In the genomic region with DNA sequence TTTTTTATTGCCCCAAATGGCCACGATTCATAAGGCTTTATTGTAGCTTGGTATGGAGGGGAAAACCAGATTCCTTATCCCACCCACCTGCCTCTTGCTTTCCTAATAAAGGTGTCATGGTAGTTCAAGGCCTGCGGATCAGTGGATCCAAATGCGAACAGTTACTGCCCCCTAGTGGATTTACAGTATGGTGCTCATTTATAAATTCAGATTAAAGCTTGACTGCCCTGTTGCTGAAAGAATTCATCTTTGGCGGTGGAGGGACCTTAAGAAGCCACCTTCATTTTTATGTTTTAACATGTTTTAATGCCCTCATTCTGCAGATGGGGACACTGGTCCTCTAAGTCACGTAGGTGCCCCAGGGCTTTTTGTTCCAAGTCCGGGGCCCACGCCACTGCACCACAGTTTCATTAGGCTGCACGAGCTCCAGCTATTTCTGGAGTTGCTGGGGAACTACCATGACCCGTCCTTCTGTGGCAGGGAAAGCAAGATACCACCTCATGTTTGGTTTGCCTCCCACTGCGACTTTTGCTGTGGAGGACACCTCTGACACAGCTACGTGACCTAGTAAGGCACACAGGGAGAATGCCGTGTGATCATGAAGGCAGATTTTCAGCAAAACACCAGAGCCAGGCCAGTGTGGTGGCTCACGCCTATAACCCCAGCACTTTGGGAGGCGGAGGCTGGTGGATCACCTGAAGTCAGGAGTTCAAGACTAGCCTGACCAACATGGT, we compare ENCODE assay signal across 1 cellular context.
A peak's percentile ranks its signal among the peaks of the same experiment; 100 is the strongest.
TF ChIP-seq lines count a peak whose summit lies in the region.

No MANE protein-coding gene starts in this region.

TF ChIP-seq in HepG2, 621 proteins besides CTCF, POLR2A, EP300 and RAD21 (continued from another document and continues in another):
- TF ChIP-seq, protein P1, sequence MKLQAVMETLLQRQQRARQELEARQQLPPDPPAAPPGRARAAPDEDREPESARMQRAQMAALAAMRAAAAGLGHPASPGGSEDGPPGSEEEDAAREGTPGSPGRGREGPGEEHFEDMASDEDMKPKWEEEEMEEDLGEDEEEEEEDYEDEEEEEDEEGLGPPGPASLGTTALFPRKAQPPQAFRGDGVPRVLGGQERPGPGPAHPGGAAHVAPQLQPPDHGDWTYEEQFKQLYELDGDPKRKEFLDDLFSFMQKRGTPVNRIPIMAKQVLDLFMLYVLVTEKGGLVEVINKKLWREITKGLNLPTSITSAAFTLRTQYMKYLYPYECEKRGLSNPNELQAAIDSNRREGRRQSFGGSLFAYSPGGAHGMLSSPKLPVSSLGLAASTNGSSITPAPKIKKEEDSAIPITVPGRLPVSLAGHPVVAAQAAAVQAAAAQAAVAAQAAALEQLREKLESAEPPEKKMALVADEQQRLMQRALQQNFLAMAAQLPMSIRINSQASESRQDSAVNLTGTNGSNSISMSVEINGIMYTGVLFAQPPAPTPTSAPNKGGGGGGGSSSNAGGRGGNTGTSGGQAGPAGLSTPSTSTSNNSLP (IDR thresholded peaks at IDR 0.05; ENCODE audit: low read depth, low read length): peak; percentile 82
- TF ChIP-seq, protein P2, sequence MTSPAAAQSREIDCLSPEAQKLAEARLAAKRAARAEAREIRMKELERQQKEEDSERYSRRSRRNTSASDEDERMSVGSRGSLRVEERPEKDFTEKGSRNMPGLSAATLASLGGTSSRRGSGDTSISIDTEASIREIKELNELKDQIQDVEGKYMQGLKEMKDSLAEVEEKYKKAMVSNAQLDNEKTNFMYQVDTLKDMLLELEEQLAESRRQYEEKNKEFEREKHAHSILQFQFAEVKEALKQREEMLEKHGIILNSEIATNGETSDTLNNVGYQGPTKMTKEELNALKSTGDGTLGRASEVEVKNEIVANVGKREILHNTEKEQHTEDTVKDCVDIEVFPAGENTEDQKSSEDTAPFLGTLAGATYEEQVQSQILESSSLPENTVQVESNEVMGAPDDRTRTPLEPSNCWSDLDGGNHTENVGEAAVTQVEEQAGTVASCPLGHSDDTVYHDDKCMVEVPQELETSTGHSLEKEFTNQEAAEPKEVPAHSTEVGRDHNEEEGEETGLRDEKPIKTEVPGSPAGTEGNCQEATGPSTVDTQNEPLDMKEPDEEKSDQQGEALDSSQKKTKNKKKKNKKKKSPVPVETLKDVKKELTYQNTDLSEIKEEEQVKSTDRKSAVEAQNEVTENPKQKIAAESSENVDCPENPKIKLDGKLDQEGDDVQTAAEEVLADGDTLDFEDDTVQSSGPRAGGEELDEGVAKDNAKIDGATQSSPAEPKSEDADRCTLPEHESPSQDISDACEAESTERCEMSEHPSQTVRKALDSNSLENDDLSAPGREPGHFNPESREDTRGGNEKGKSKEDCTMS (CRISPR knock-in tag; conservative IDR thresholded peaks at IDR 0.05): no peak
- no peak for TF ChIP-seq ZNF230 (CRISPR knock-in tag; IDR thresholded peaks at IDR 0.05)
- TF ChIP-seq ZNF317 (CRISPR knock-in tag; IDR thresholded peaks at IDR 0.05): no peak
- TF ChIP-seq, protein P3, sequence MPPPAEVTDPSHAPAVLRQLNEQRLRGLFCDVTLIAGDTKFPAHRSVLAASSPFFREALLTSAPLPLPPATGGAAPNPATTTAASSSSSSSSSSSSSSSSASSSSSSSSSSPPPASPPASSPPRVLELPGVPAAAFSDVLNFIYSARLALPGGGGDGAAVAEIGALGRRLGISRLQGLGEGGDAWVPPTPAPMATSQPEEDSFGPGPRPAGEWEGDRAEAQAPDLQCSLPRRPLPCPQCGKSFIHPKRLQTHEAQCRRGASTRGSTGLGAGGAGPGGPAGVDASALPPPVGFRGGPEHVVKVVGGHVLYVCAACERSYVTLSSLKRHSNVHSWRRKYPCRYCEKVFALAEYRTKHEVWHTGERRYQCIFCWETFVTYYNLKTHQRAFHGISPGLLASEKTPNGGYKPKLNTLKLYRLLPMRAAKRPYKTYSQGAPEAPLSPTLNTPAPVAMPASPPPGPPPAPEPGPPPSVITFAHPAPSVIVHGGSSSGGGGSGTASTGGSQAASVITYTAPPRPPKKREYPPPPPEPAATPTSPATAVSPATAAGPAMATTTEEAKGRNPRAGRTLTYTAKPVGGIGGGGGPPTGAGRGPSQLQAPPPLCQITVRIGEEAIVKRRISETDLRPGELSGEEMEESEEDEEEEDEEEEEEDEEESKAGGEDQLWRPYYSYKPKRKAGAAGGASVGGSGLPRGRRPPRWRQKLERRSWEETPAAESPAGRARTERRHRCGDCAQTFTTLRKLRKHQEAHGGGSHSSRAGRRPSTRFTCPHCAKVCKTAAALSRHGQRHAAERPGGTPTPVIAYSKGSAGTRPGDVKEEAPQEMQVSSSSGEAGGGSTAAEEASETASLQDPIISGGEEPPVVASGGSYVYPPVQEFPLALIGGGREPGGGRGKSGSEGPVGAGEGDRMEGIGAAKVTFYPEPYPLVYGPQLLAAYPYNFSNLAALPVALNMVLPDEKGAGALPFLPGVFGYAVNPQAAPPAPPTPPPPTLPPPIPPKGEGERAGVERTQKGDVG (CRISPR knock-in tag; IDR thresholded peaks at IDR 0.05; ENCODE audit: borderline replicate concordance): no peak
- no peak for TF ChIP-seq PHF20 (CRISPR knock-in tag; IDR thresholded peaks at IDR 0.05)
- no peak for TF ChIP-seq GABPA (IDR thresholded peaks at IDR 0.05; ENCODE audit: low read depth, low read length)
- TF ChIP-seq GABPA (CRISPR knock-in tag; IDR thresholded peaks at IDR 0.05; ENCODE audit: low read depth): no peak
- TF ChIP-seq ATF7-NPFF (CRISPR knock-in tag; IDR thresholded peaks at IDR 0.05; ENCODE audit: low read depth): no peak
- TF ChIP-seq, protein P4, sequence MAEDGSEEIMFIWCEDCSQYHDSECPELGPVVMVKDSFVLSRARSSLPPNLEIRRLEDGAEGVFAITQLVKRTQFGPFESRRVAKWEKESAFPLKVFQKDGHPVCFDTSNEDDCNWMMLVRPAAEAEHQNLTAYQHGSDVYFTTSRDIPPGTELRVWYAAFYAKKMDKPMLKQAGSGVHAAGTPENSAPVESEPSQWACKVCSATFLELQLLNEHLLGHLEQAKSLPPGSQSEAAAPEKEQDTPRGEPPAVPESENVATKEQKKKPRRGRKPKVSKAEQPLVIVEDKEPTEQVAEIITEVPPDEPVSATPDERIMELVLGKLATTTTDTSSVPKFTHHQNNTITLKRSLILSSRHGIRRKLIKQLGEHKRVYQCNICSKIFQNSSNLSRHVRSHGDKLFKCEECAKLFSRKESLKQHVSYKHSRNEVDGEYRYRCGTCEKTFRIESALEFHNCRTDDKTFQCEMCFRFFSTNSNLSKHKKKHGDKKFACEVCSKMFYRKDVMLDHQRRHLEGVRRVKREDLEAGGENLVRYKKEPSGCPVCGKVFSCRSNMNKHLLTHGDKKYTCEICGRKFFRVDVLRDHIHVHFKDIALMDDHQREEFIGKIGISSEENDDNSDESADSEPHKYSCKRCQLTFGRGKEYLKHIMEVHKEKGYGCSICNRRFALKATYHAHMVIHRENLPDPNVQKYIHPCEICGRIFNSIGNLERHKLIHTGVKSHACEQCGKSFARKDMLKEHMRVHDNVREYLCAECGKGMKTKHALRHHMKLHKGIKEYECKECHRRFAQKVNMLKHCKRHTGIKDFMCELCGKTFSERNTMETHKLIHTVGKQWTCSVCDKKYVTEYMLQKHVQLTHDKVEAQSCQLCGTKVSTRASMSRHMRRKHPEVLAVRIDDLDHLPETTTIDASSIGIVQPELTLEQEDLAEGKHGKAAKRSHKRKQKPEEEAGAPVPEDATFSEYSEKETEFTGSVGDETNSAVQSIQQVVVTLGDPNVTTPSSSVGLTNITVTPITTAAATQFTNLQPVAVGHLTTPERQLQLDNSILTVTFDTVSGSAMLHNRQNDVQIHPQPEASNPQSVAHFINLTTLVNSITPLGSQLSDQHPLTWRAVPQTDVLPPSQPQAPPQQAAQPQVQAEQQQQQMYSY (CRISPR knock-in tag; IDR thresholded peaks at IDR 0.05): no peak
- TF ChIP-seq ZFX (CRISPR knock-in tag; IDR thresholded peaks at IDR 0.05; ENCODE audit: low read depth): peak; percentile 35; the same call in 1 of the 2 replicates
- no peak for TF ChIP-seq CCDC6 (CRISPR knock-in tag; IDR thresholded peaks at IDR 0.05)
- no peak for TF ChIP-seq ZNF782 (CRISPR knock-in tag; IDR thresholded peaks at IDR 0.05; ENCODE audit: borderline replicate concordance)
- TF ChIP-seq SRY (CRISPR knock-in tag; IDR thresholded peaks at IDR 0.05): no peak
- TF ChIP-seq STAG1 (CRISPR knock-in tag; IDR thresholded peaks at IDR 0.05): peak; percentile 85
- TF ChIP-seq NBN (conservative IDR thresholded peaks at IDR 0.05): no peak
- TF ChIP-seq ZFP1 (CRISPR knock-in tag; IDR thresholded peaks at IDR 0.05): no peak
- no peak for TF ChIP-seq PHB2 (IDR thresholded peaks at IDR 0.05; ENCODE audit: partially characterized antibody)
- no peak for TF ChIP-seq GFI1 (CRISPR knock-in tag; IDR thresholded peaks at IDR 0.05; ENCODE audit: borderline replicate concordance)
- peak; percentile 28 for TF ChIP-seq TEAD3 (CRISPR knock-in tag; optimal IDR thresholded peaks at IDR 0.05; ENCODE audit: borderline replicate concordance)
- TF ChIP-seq, protein P5, sequence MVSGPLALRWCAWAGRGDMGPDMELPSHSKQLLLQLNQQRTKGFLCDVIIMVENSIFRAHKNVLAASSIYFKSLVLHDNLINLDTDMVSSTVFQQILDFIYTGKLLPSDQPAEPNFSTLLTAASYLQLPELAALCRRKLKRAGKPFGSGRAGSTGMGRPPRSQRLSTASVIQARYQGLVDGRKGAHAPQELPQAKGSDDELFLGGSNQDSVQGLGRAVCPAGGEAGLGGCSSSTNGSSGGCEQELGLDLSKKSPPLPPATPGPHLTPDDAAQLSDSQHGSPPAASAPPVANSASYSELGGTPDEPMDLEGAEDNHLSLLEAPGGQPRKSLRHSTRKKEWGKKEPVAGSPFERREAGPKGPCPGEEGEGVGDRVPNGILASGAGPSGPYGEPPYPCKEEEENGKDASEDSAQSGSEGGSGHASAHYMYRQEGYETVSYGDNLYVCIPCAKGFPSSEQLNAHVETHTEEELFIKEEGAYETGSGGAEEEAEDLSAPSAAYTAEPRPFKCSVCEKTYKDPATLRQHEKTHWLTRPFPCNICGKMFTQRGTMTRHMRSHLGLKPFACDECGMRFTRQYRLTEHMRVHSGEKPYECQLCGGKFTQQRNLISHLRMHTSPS (CRISPR knock-in tag; IDR thresholded peaks at IDR 0.05; ENCODE audit: low read depth): no peak
- no peak for TF ChIP-seq ZFP62 (CRISPR knock-in tag; IDR thresholded peaks at IDR 0.05)
- TF ChIP-seq ZNF766 (CRISPR knock-in tag; IDR thresholded peaks at IDR 0.05; ENCODE audit: borderline replicate concordance): no peak
- TF ChIP-seq, protein P6, sequence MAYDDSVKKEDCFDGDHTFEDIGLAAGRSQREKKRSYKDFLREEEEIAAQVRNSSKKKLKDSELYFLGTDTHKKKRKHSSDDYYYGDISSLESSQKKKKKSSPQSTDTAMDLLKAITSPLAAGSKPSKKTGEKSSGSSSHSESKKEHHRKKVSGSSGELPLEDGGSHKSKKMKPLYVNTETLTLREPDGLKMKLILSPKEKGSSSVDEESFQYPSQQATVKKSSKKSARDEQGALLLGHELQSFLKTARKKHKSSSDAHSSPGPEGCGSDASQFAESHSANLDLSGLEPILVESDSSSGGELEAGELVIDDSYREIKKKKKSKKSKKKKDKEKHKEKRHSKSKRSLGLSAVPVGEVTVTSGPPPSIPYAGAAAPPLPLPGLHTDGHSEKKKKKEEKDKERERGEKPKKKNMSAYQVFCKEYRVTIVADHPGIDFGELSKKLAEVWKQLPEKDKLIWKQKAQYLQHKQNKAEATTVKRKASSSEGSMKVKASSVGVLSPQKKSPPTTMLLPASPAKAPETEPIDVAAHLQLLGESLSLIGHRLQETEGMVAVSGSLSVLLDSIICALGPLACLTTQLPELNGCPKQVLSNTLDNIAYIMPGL (CRISPR knock-in tag; IDR thresholded peaks at IDR 0.05; ENCODE audit: borderline replicate concordance in 1 of 2, low read depth in 1 of 2): peak in 1 of 2 experiments; percentile 26; a peak in 1 of 4 replicates
- TF ChIP-seq, protein P7, sequence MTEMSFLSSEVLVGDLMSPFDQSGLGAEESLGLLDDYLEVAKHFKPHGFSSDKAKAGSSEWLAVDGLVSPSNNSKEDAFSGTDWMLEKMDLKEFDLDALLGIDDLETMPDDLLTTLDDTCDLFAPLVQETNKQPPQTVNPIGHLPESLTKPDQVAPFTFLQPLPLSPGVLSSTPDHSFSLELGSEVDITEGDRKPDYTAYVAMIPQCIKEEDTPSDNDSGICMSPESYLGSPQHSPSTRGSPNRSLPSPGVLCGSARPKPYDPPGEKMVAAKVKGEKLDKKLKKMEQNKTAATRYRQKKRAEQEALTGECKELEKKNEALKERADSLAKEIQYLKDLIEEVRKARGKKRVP (CRISPR knock-in tag; IDR thresholded peaks at IDR 0.05): no peak
- 0 out of 2 replicates have a peak, but pooled peaks have one; percentile 18 for TF ChIP-seq ZNF12 (CRISPR knock-in tag; IDR thresholded peaks at IDR 0.05)
- no peak for TF ChIP-seq RAD51 (IDR thresholded peaks at IDR 0.05; ENCODE audit: borderline replicate concordance)
- no peak for TF ChIP-seq NFYB (CRISPR knock-in tag; IDR thresholded peaks at IDR 0.05)
- TF ChIP-seq ZBTB38 (CRISPR knock-in tag; IDR thresholded peaks at IDR 0.05): no peak
- TF ChIP-seq ZSCAN12 (CRISPR knock-in tag; IDR thresholded peaks at IDR 0.05): no peak
- no peak for TF ChIP-seq SOX6 (IDR thresholded peaks at IDR 0.05)
- no peak for TF ChIP-seq SOX6 (CRISPR knock-in tag; IDR thresholded peaks at IDR 0.05)
- TF ChIP-seq JUNB (CRISPR knock-in tag; IDR thresholded peaks at IDR 0.05; ENCODE audit: borderline replicate concordance): no peak
- TF ChIP-seq SRF (IDR thresholded peaks at IDR 0.05; ENCODE audit: low read depth, low read length): 0 out of 2 replicates have a peak, but pooled peaks have one; percentile 19
- no peak for TF ChIP-seq HOXA9 (CRISPR knock-in tag; IDR thresholded peaks at IDR 0.05; ENCODE audit: borderline replicate concordance)
- TF ChIP-seq ZNF746 (CRISPR knock-in tag; IDR thresholded peaks at IDR 0.05): no peak
- no peak for TF ChIP-seq KLF15 (CRISPR knock-in tag; IDR thresholded peaks at IDR 0.05; ENCODE audit: borderline replicate concordance)
- TF ChIP-seq RBFOX2 (IDR thresholded peaks at IDR 0.05; ENCODE audit: low read depth, low read length): no peak
- TF ChIP-seq HCFC1 (IDR thresholded peaks at IDR 0.05; ENCODE audit: low read depth, low read length): no peak
- TF ChIP-seq ZNF605 (CRISPR knock-in tag; IDR thresholded peaks at IDR 0.05): no peak
- TF ChIP-seq MIER3 (CRISPR knock-in tag; IDR thresholded peaks at IDR 0.05; ENCODE audit: borderline replicate concordance): no peak
- TF ChIP-seq TCF12 (IDR thresholded peaks at IDR 0.05): no peak
- TF ChIP-seq TCF12 (CRISPR knock-in tag; IDR thresholded peaks at IDR 0.05): no peak
- TF ChIP-seq FOXA3 (CRISPR knock-in tag; IDR thresholded peaks at IDR 0.05): no peak
- no peak for TF ChIP-seq ZFP36 (IDR thresholded peaks at IDR 0.05; ENCODE audit: borderline replicate concordance, low read depth, low read length, partially characterized antibody)
- TF ChIP-seq ZNF431 (CRISPR knock-in tag; IDR thresholded peaks at IDR 0.05; ENCODE audit: borderline replicate concordance, low read depth): no peak
- no peak for TF ChIP-seq DPF2 (CRISPR knock-in tag; IDR thresholded peaks at IDR 0.05; ENCODE audit: borderline replicate concordance, low read depth)
- TF ChIP-seq, protein P8, sequence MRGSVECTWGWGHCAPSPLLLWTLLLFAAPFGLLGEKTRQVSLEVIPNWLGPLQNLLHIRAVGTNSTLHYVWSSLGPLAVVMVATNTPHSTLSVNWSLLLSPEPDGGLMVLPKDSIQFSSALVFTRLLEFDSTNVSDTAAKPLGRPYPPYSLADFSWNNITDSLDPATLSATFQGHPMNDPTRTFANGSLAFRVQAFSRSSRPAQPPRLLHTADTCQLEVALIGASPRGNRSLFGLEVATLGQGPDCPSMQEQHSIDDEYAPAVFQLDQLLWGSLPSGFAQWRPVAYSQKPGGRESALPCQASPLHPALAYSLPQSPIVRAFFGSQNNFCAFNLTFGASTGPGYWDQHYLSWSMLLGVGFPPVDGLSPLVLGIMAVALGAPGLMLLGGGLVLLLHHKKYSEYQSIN (CRISPR knock-in tag; IDR thresholded peaks at IDR 0.05; ENCODE audit: borderline replicate concordance): no peak
- TF ChIP-seq ZNF547 (CRISPR knock-in tag; IDR thresholded peaks at IDR 0.05): no peak
- TF ChIP-seq ZNF124 (CRISPR knock-in tag; IDR thresholded peaks at IDR 0.05): no peak
- TF ChIP-seq BHLHE40 (IDR thresholded peaks at IDR 0.05; ENCODE audit: low read length): no peak
